In genomic region chr6:33624856-33625255, GRCh38 we compare ENCODE assay signal across 26 cellular contexts. TPM values are rescaled to one million over a fixed set of nuclear protein-coding genes. Genes with fewer than 3 reads are reported as not detected.
A peak's percentile ranks its signal among the peaks of the same experiment; 100 is the strongest.
DNase-seq lines count a peak whose midpoint lies in the region; ATAC-seq, FAIRE-seq and TF ChIP-seq lines count a peak whose summit lies in the region.
"Had no signal": no experiment of that assay in that cellular context is flagged by ENCODE, and none has a peak within 500 bp of the region (broad histone marks: within the 10 kb centered on the region; RNA-seq: fewer than 3 reads in every experiment).

No MANE protein-coding gene starts in this region.

- H3K9me3 ChIP-seq in RWPE2 (ENCODE audit: severe bottlenecking) (no peaks in the 10 kb centered on the region), kidney (ENCODE audit: control insufficient read depth in 1 of 2, low read length in 2 of 2) (no peaks in the 10 kb centered on the region)
- H3K9me3 ChIP-seq: BE2C, gastroesophageal sphincter, vagina had no signal

- H3K4me3 ChIP-seq in RWPE2 (ENCODE audit: severe bottlenecking) (no peak overlapping the region), kidney (ENCODE audit: low read length in 2 of 2) (no peak overlapping the region)
- H3K4me3 ChIP-seq: gastroesophageal sphincter, smooth muscle cell, vagina had no signal

- no peaks in the 10 kb centered on the region for H3K27me3 ChIP-seq in RWPE2 (ENCODE audit: insufficient read depth, poor library complexity, severe bottlenecking)
- H3K27me3 ChIP-seq: vagina had no signal

- peak overlapping the region; percentile 20 for H3K4me3 Mint-ChIP-seq in activated CD4-positive, alpha-beta T cell treated with anti-CD3 and anti-CD28 coated beads, Interleukin-2, amount 10 ng/mL, durations not matched to agents 24 days and 14 days
- no peak overlapping the region for H3K4me3 Mint-ChIP-seq in stimulated activated naive B cell treated with anti-CD40 and anti-IgM and Interleukin-4, amounts not matched to agents 10 μg/mL and 1 μg/mL and 100 μg/mL, for 72 hours
- H3K4me3 Mint-ChIP-seq: activated naive CD4-positive, alpha-beta T cell treated with anti-CD3 and anti-CD28 coated beads, Interleukin-2, amount 50 U/mL, for 24 hours had no signal

- peaks cover 53% of the 10 kb centered on the region for H3K4me1 Mint-ChIP-seq in activated CD4-positive, alpha-beta T cell treated with anti-CD3 and anti-CD28 coated beads, Interleukin-2, amount 10 ng/mL, durations not matched to agents 24 days and 14 days
- H3K4me1 Mint-ChIP-seq in stimulated activated naive B cell treated with anti-CD40 and anti-IgM and Interleukin-4, amounts not matched to agents 10 μg/mL and 1 μg/mL and 100 μg/mL, for 72 hours: peaks cover 43 to 66% of the 10 kb centered on the region in 2 donors

- peak overlapping the region; percentile 68 for H3K27ac Mint-ChIP-seq in activated CD4-positive, alpha-beta T cell treated with anti-CD3 and anti-CD28 coated beads, Interleukin-2, amount 10 ng/mL, durations not matched to agents 24 days and 14 days
- H3K27ac Mint-ChIP-seq in stimulated activated naive B cell treated with anti-CD40 and anti-IgM and Interleukin-4, amounts not matched to agents 10 μg/mL and 1 μg/mL and 100 μg/mL, for 72 hours: peak overlapping the region; percentile 71
- H3K27ac Mint-ChIP-seq: activated naive CD4-positive, alpha-beta T cell treated with anti-CD3 and anti-CD28 coated beads, Interleukin-2, amount 50 U/mL, for 24 hours had no signal

- peak overlapping the region; percentile 96 for H3K27ac ChIP-seq in RWPE2 (ENCODE audit: poor library complexity, severe bottlenecking)
- no peak overlapping the region for H3K27ac ChIP-seq in kidney (ENCODE audit: low read depth in 2 of 2, low read length in 2 of 2)
- H3K27ac ChIP-seq: gastroesophageal sphincter, vagina had no signal

- no peaks in the 10 kb centered on the region for H3K27me3 Mint-ChIP-seq in activated CD4-positive, alpha-beta T cell treated with anti-CD3 and anti-CD28 coated beads, Interleukin-2, amount 10 ng/mL, durations not matched to agents 24 days and 14 days
- no peaks in the 10 kb centered on the region for H3K27me3 Mint-ChIP-seq in stimulated activated naive B cell treated with anti-CD40 and anti-IgM and Interleukin-4, amounts not matched to agents 10 μg/mL and 1 μg/mL and 100 μg/mL, for 72 hours
- H3K27me3 Mint-ChIP-seq: activated naive CD4-positive, alpha-beta T cell treated with anti-CD3 and anti-CD28 coated beads, Interleukin-2, amount 50 U/mL, for 24 hours had no signal

- intact Hi-C loops in activated CD4-positive, alpha-beta T cell treated with anti-CD3 and anti-CD28 coated beads, Interleukin-2, amount 10 ng/mL, durations not matched to agents 24 days and 14 days (cut with micrococcal nuclease): loop anchor here (5.0 kb wide), 1 partner anchor 173 kb away; the partner anchor contains the start of gene ZBTB9
- intact Hi-C loops in kidney (cut with DNase I): no loop called here

- H3K4me1 ChIP-seq in RWPE2 (ENCODE audit: insufficient read depth, poor library complexity, severe bottlenecking) (peaks cover 12% of the 10 kb centered on the region), kidney (ENCODE audit: control insufficient read depth in 1 of 2, insufficient read depth in 1 of 2, low read depth in 1 of 2, low read length in 2 of 2) (peaks cover 2 to 7% of the 10 kb centered on the region in 2 donors)
- H3K4me1 ChIP-seq: BE2C had no signal

- DNase-seq in activated CD4-positive, alpha-beta T cell treated with anti-CD3 and anti-CD28 coated beads, Interleukin-2, amount 10 ng/mL, durations not matched to agents 24 days and 14 days: no peak
- no peak for DNase-seq in activated CD4-positive, alpha-beta T cell treated with anti-CD3 and anti-CD28 coated beads for 1 hour
- DNase-seq in RWPE2 (ENCODE audit: low spot score): no peak
- DNase-seq in kidney: peak; percentile 66
- DNase-seq in stimulated activated naive B cell treated with anti-CD40 and anti-IgM and Interleukin-4, amounts not matched to agents 10 μg/mL and 1 μg/mL and 100 μg/mL, for 72 hours: no peak
- DNase-seq in GOT3 (lab: John Stamatoyannopoulos, UW): no peak
- no peak for DNase-seq in NAMALWA (ENCODE audit: low spot score)
- DNase-seq: 8988T; activated CD4-positive, alpha-beta T cell treated with anti-CD3 and anti-CD28 coated beads, Interleukin-2, amount 50 U/mL, for 48 hours; activated T-cell treated with anti-CD3 and anti-CD28 coated beads for 4 hours; BE2C; Calu3; cerebellar nuclear complex; effector CD4-positive, alpha-beta T cell; HCEC 1CT; NCI-H1694 treated with DMSO at 0.1 percent for 48 hours; SHP77 treated with DMSO at 0.1 percent for 48 hours; stimulated activated CD4-positive, alpha-beta T cell treated with anti-CD3 and anti-CD28 coated beads, Interleukin-4, amount 100 ng/mL, for 1 hour had no signal

- no peak for ATAC-seq in RWPE2 (ENCODE audit: low read depth)
- ATAC-seq in stimulated activated naive B cell treated with anti-CD40 and anti-IgM and Interleukin-4, amounts not matched to agents 10 μg/mL and 1 μg/mL and 100 μg/mL, for 72 hours (replicated peaks): no peak
- ATAC-seq in GM19035 (IDR thresholded peaks at IDR 0.05; ENCODE audit: unreplicated experiment): no peak
- ATAC-seq: esophagus mucosa, gastroesophageal sphincter, left lobe of liver had no signal

- H3K9me3 Mint-ChIP-seq in activated CD4-positive, alpha-beta T cell treated with anti-CD3 and anti-CD28 coated beads, Interleukin-2, amount 10 ng/mL, durations not matched to agents 24 days and 14 days: no peaks in the 10 kb centered on the region
- no peaks in the 10 kb centered on the region for H3K9me3 Mint-ChIP-seq in stimulated activated naive B cell treated with anti-CD40 and anti-IgM and Interleukin-4, amounts not matched to agents 10 μg/mL and 1 μg/mL and 100 μg/mL, for 72 hours
- H3K9me3 Mint-ChIP-seq: activated naive CD4-positive, alpha-beta T cell treated with anti-CD3 and anti-CD28 coated beads, Interleukin-2, amount 50 U/mL, for 24 hours had no signal

- H3K9ac ChIP-seq in kidney (ENCODE audit: low read length in 2 of 2): no peak overlapping the region

- no peak for FAIRE-seq in kidney (lab: Jason Lieb, UNC)
- FAIRE-seq: astrocyte had no signal

- H3K36me3 ChIP-seq in RWPE2 (ENCODE audit: low read depth) (peaks cover 70% of the 10 kb centered on the region), kidney (ENCODE audit: control insufficient read depth in 1 of 2, insufficient read depth in 2 of 2, low read length in 2 of 2) (no peaks in the 10 kb centered on the region)
- H3K36me3 ChIP-seq: BE2C, gastroesophageal sphincter, vagina had no signal

- peaks cover 27% of the 10 kb centered on the region for H3K36me3 Mint-ChIP-seq in activated CD4-positive, alpha-beta T cell treated with anti-CD3 and anti-CD28 coated beads, Interleukin-2, amount 10 ng/mL, durations not matched to agents 24 days and 14 days (ENCODE audit: low read depth)
- peaks cover 13 to 19% of the 10 kb centered on the region in 2 donors for H3K36me3 Mint-ChIP-seq in stimulated activated naive B cell treated with anti-CD40 and anti-IgM and Interleukin-4, amounts not matched to agents 10 μg/mL and 1 μg/mL and 100 μg/mL, for 72 hours

- no peak for TF ChIP-seq CTCF in RWPE2 (IDR thresholded peaks at IDR 0.05; ENCODE audit: poor library complexity, severe bottlenecking)
- TF ChIP-seq CTCF in kidney (IDR thresholded peaks at IDR 0.05; ENCODE audit: borderline replicate concordance, extremely low read depth, insufficient read depth): no peak

RNA-seq across cellular contexts. Expression of gene ITPR3, which starts 3.7 kb away (rescaled TPM):
- 45.5 and 45.6 TPM in 2 replicates for total RNA-seq in activated CD4-positive, alpha-beta T cell treated with anti-CD3 and anti-CD28 coated beads, Interleukin-2, amount 10 ng/mL, durations not matched to agents 24 days and 14 days
- 86.3 TPM for total RNA-seq in kidney
- 4.2 TPM for polyA plus RNA-seq in kidney (ENCODE audit: insufficient read depth, low read depth, low replicate concordance)

RNA-seq across cellular contexts. Expression of gene BAK1, which starts 44.8 kb away (rescaled TPM):
- total RNA-seq in activated CD4-positive, alpha-beta T cell treated with anti-CD3 and anti-CD28 coated beads, Interleukin-2, amount 10 ng/mL, durations not matched to agents 24 days and 14 days: 54.7 and 55.9 TPM in 2 replicates
- total RNA-seq in kidney: 22.3 TPM
- 26.7 TPM for polyA plus RNA-seq in kidney (ENCODE audit: insufficient read depth, low read depth, low replicate concordance)
